ENCODE assay signal across 25 cellular contexts in genomic region chr15:79816565-79816964, GRCh38.
"Had no signal": no experiment of that assay in that cellular context is flagged by ENCODE, and none has a peak within 500 bp of the region (broad histone marks: within the 10 kb centered on the region; RNA-seq: fewer than 3 reads in every experiment).

No MANE protein-coding gene starts in this region.

- H3K27me3 ChIP-seq: MG63, Peyer's patch, SJCRH30 had no signal

- H3K4me3 ChIP-seq: MG63, Peyer's patch, SJCRH30 had no signal

- DNase-seq: activated B cell treated with CpG ODN at 0.5 μM for 24 hours; activated CD4-positive, alpha-beta T cell treated with anti-CD3 and anti-CD28 coated beads for 1 hour; activated CD4-positive, alpha-beta T cell treated with anti-CD3 and anti-CD28 coated beads, Interleukin-2, amount 10 ng/mL, durations not matched to agents 24 days and 14 days; activated CD4-positive, alpha-beta T cell treated with anti-CD3 and anti-CD28 coated beads, Interleukin-2, amount 50 U/mL, for 48 hours; activated CD8-positive, alpha-beta memory T cell treated with anti-CD3 and anti-CD28 coated beads, Interleukin-2, amount 10 ng/mL, durations not matched to agents 7 days and 5 days; activated effector memory CD4-positive, alpha-beta T cell treated with anti-CD3 and anti-CD28 coated beads, Interleukin-2, amount 50 U/mL, for 16 hours; activated naive CD4-positive, alpha-beta T cell treated with Interleukin-2 at 50 U/mL for 16 hours; activated naive CD8-positive, alpha-beta T cell treated with anti-CD3 and anti-CD28 coated beads, Interleukin-2, amount 50 U/mL, for 24 hours; activated T-cell treated with anti-CD3 and anti-CD28 coated beads, Interleukin-2, amount 50 U/mL, for 24 hours; amniotic stem cell; cortex of kidney; MG63; NCI-H1105 treated with DMSO at 0.1 percent for 48 hours; NCI-H1436 treated with DMSO at 0.1 percent for 48 hours; NCI-H187; NCI-H2081 treated with DMSO at 0.1 percent for 48 hours; NCI-H446; NCI-H524; Peyer's patch; Right ventricle myocardium superior; SJCRH30; T-helper 17 cell; T-helper 9 cell had no signal

- H3K4me1 ChIP-seq: Peyer's patch, SJCRH30 had no signal

- H3K27ac ChIP-seq: Peyer's patch, RWPE1, SJCRH30 had no signal

- H3K9me3 ChIP-seq: MG63 had no signal

- ATAC-seq: activated CD8-positive, alpha-beta memory T cell treated with anti-CD3 and anti-CD28 coated beads, Interleukin-2, amount 10 ng/mL, durations not matched to agents 7 days and 5 days; activated naive CD4-positive, alpha-beta T cell treated with anti-CD3 and anti-CD28 coated beads, Interleukin-2, amount 50 U/mL, for 72 hours; activated naive CD8-positive, alpha-beta T cell treated with anti-CD3 and anti-CD28 coated beads, Interleukin-2, amount 50 U/mL, for 24 hours; T-helper 17 cell had no signal

- H3K36me3 ChIP-seq: MG63, Peyer's patch, SJCRH30 had no signal
